16 cellular contexts compared by ENCODE assay signal in genomic region chr1:191641420-191642215, GRCh38.
DNase-seq lines count a peak whose midpoint lies in the region; ATAC-seq and TF ChIP-seq lines count a peak whose summit lies in the region.
"Had no signal": no experiment of that assay in that cellular context is flagged by ENCODE, and none has a peak within 500 bp of the region (broad histone marks: within the 10 kb centered on the region; RNA-seq: fewer than 3 reads in every experiment).

No MANE protein-coding gene starts in this region.

- H3K27ac Mint-ChIP-seq in MCF 10A (ENCODE audit: low read depth, unreplicated experiment), result no peak overlapping the region
- H3K27ac Mint-ChIP-seq in naive thymus-derived CD8-positive, alpha-beta T cell, result no peak overlapping the region
- H3K27ac Mint-ChIP-seq: activated naive CD8-positive, alpha-beta T cell treated with anti-CD3 and anti-CD28 coated beads, Interleukin-2, amount 10 ng/mL, durations not matched to agents 7 days and 5 days; naive thymus-derived CD4-positive, alpha-beta T cell; WTC11 had no signal

- H3K27me3 Mint-ChIP-seq in MCF 10A (ENCODE audit: insufficient read depth, unreplicated experiment), result no peaks in the 10 kb centered on the region
- H3K27me3 Mint-ChIP-seq in naive thymus-derived CD8-positive, alpha-beta T cell, result no peaks in the 10 kb centered on the region
- H3K27me3 Mint-ChIP-seq: activated naive CD8-positive, alpha-beta T cell treated with anti-CD3 and anti-CD28 coated beads, Interleukin-2, amount 10 ng/mL, durations not matched to agents 7 days and 5 days; naive thymus-derived CD4-positive, alpha-beta T cell had no signal

- H3K36me3 ChIP-seq in breast epithelium (no peaks in the 10 kb centered on the region), adrenal gland (replicated peaks in 1 of 2) (no peaks in the 10 kb centered on the region)
- H3K36me3 ChIP-seq: sigmoid colon, suprapubic skin had no signal

- POLR2A ChIA-PET in MCF 10A (lab: Yijun Ruan, JAX), result interaction anchor here (1.1 kb wide), 1 partner anchor 24 kb away, joined by 3 read pairs; no protein-coding TSS in a partner anchor
- POLR2A ChIA-PET in naive thymus-derived CD8-positive, alpha-beta T cell (lab: Charles Lee), result no interaction called here

- BruUV-seq in MCF 10A (replicated peaks; lab: Mats Ljungman, UMichigan), result no TSS peak

- no peaks in the 10 kb centered on the region for H3K36me3 Mint-ChIP-seq in MCF 10A (ENCODE audit: insufficient read depth, unreplicated experiment)
- no peaks in the 10 kb centered on the region for H3K36me3 Mint-ChIP-seq in naive thymus-derived CD8-positive, alpha-beta T cell
- H3K36me3 Mint-ChIP-seq: activated naive CD8-positive, alpha-beta T cell treated with anti-CD3 and anti-CD28 coated beads, Interleukin-2, amount 10 ng/mL, durations not matched to agents 7 days and 5 days; naive thymus-derived CD4-positive, alpha-beta T cell; WTC11 had no signal

- no peak for ATAC-seq in GM19328 (IDR thresholded peaks at IDR 0.05; ENCODE audit: unreplicated experiment)
- no peak for ATAC-seq in naive thymus-derived CD8-positive, alpha-beta T cell
- ATAC-seq: naive thymus-derived CD4-positive, alpha-beta T cell; WTC11 had no signal

- WGBS in adrenal gland, 4 donors, result 52 to 69% (median 59%) methylated on average over 9 of the region's 9 CpGs

- CTCF ChIA-PET in MCF 10A (lab: Yijun Ruan, JAX), result no interaction called here

- H3K27ac ChIP-seq in breast epithelium, result no peak overlapping the region
- H3K27ac ChIP-seq in adrenal gland, result no peak overlapping the region
- H3K27ac ChIP-seq: 22Rv1, sigmoid colon, suprapubic skin had no signal

- no peak for TF ChIP-seq CTCF in MCF 10A (IDR thresholded peaks at IDR 0.05; ENCODE audit: unreplicated experiment)
- no peak for TF ChIP-seq CTCF in breast epithelium (IDR thresholded peaks at IDR 0.05)
- no peak for TF ChIP-seq CTCF in adrenal gland (IDR thresholded peaks at IDR 0.05)
- TF ChIP-seq CTCF in fibroblast of pulmonary artery (IDR thresholded peaks at IDR 0.05; ENCODE audit: low read length, missing control alignments), result no peak

- DNase-seq in MCF 10A (ENCODE audit: unreplicated experiment) (peak; percentile 25), breast epithelium (ENCODE audit: low spot score in 2 of 2) (no peak), adrenal gland (peak in 5 of 7 donors; percentile 2 to 32 (median 26)), fibroblast of pulmonary artery (ENCODE audit: low read depth) (peak; percentile 26), NCI-H748 treated with DMSO at 0.1 percent for 48 hours (lab: John Stamatoyannopoulos, UW) (no peak)
- no peak for DNase-seq in activated CD4-positive, alpha-beta T cell treated with anti-CD3 and anti-CD28 coated beads for 48 hours
- DNase-seq in naive thymus-derived CD8-positive, alpha-beta T cell, result no peak
- DNase-seq: activated naive CD8-positive, alpha-beta T cell treated with anti-CD3 and anti-CD28 coated beads, Interleukin-2, amount 10 ng/mL, durations not matched to agents 7 days and 5 days; kidney glomerular epithelial cell; naive thymus-derived CD4-positive, alpha-beta T cell; NCI-H187 treated with DMSO at 0.1 percent for 48 hours; sigmoid colon had no signal

- no peaks in the 10 kb centered on the region for H3K9me3 Mint-ChIP-seq in MCF 10A (ENCODE audit: unreplicated experiment)
- peaks cover 0 to 14% (median 4%) of the 10 kb centered on the region in 9 donors for H3K9me3 Mint-ChIP-seq in naive thymus-derived CD8-positive, alpha-beta T cell
- H3K9me3 Mint-ChIP-seq: WTC11 had no signal

- H3K4me3 ChIP-seq in breast epithelium (no peak overlapping the region), adrenal gland (no peak overlapping the region), fibroblast of pulmonary artery (replicated peaks; ENCODE audit: low read depth, low read length) (no peak overlapping the region)
- H3K4me3 ChIP-seq: sigmoid colon, suprapubic skin had no signal

- no peaks in the 10 kb centered on the region for H3K4me1 ChIP-seq in breast epithelium
- H3K4me1 ChIP-seq in adrenal gland (replicated peaks in 1 of 2), result no peaks in the 10 kb centered on the region
- H3K4me1 ChIP-seq: suprapubic skin had no signal

- TF ChIP-seq POLR2A in breast epithelium (IDR thresholded peaks at IDR 0.05), result no peak
- TF ChIP-seq POLR2A in adrenal gland (IDR thresholded peaks at IDR 0.05), result no peak

- no peak overlapping the region for H3K4me3 Mint-ChIP-seq in MCF 10A (ENCODE audit: unreplicated experiment)
- H3K4me3 Mint-ChIP-seq in naive thymus-derived CD8-positive, alpha-beta T cell, result no peak overlapping the region
- H3K4me3 Mint-ChIP-seq: activated naive CD8-positive, alpha-beta T cell treated with anti-CD3 and anti-CD28 coated beads, Interleukin-2, amount 10 ng/mL, durations not matched to agents 7 days and 5 days; naive thymus-derived CD4-positive, alpha-beta T cell; WTC11 had no signal

- no peaks in the 10 kb centered on the region for H3K27me3 ChIP-seq in breast epithelium
- no peaks in the 10 kb centered on the region for H3K27me3 ChIP-seq in adrenal gland
- H3K27me3 ChIP-seq: sigmoid colon, suprapubic skin had no signal

- no peaks in the 10 kb centered on the region for H3K4me1 Mint-ChIP-seq in MCF 10A (ENCODE audit: insufficient read depth, unreplicated experiment)
- no peaks in the 10 kb centered on the region for H3K4me1 Mint-ChIP-seq in naive thymus-derived CD8-positive, alpha-beta T cell
- H3K4me1 Mint-ChIP-seq: activated naive CD8-positive, alpha-beta T cell treated with anti-CD3 and anti-CD28 coated beads, Interleukin-2, amount 10 ng/mL, durations not matched to agents 7 days and 5 days; naive thymus-derived CD4-positive, alpha-beta T cell; WTC11 had no signal

- intact Hi-C loops in MCF 10A (cut with micrococcal nuclease), result no loop called here
- intact Hi-C loops in breast epithelium (cut with DNase I; ENCODE audit: low total_unique reads), result no loop called here
- intact Hi-C loops in adrenal gland (cut with DNase I), result no loop called here

- no peaks in the 10 kb centered on the region for H3K9me3 ChIP-seq in breast epithelium
- H3K9me3 ChIP-seq in adrenal gland (replicated peaks in 1 of 3), result no peaks in the 10 kb centered on the region
- H3K9me3 ChIP-seq: sigmoid colon, suprapubic skin had no signal

Comparison
In these comparisons a context has a peak if more than half of its experiments do, and no peak if none do; other contexts are left out.
1. DNase-seq: peak in MCF 10A (single experiment), adrenal gland (5 of 7) and fibroblast of pulmonary artery (single experiment); none in breast epithelium (0 of 2), NCI-H748 treated with DMSO at 0.1 percent for 48 hours (single experiment), activated CD4-positive, alpha-beta T cell treated with anti-CD3 and anti-CD28 coated beads for 48 hours (single experiment) and naive thymus-derived CD8-positive, alpha-beta T cell (0 of 10).